In genomic region chr2:101740555-101740964, GRCh38 we compare ENCODE assay signal across 12 cellular contexts.
DNase-seq lines count a peak whose midpoint lies in the region; FAIRE-seq and TF ChIP-seq lines count a peak whose summit lies in the region.
"Had no signal": no experiment of that assay in that cellular context is flagged by ENCODE, and none has a peak within 500 bp of the region (broad histone marks: within the 10 kb centered on the region; RNA-seq: fewer than 3 reads in every experiment).

No MANE protein-coding gene starts in this region.

- H4K20me1 ChIP-seq in OCI-LY1 (ENCODE audit: insufficient read depth, low read length), result no peaks in the 10 kb centered on the region

- TF ChIP-seq CTCF in OCI-LY1 (IDR thresholded peaks at IDR 0.05; ENCODE audit: low read length), result no peak

- H3F3A ChIP-seq in OCI-LY1 (ENCODE audit: insufficient read depth, low read length), result no peaks in the 10 kb centered on the region

- FAIRE-seq in HTR-8/SVneo (lab: Jason Lieb, UNC), result no peak
- FAIRE-seq: frontal cortex had no signal

- no peak overlapping the region for H3K4me3 ChIP-seq in OCI-LY1 (ENCODE audit: low read depth, low read length, poor library complexity, severe bottlenecking)
- H3K4me3 ChIP-seq: suprapubic skin had no signal

- H3K9ac ChIP-seq in OCI-LY1 (ENCODE audit: low read length), result no peak overlapping the region

- H2AFZ ChIP-seq in OCI-LY1 (ENCODE audit: low read length), result no peak overlapping the region

- DNase-seq in SIG-M5 treated with dmso at 0.1 percent for 504 hours (lab: John Stamatoyannopoulos, UW; ENCODE audit: unreplicated experiment), result peak; percentile 56
- no peak for DNase-seq in SIG-M5 (lab: John Stamatoyannopoulos, UW)
- DNase-seq in epithelial cell of prostate (ENCODE audit: low read depth, low spot score), result no peak
- no peak for DNase-seq in substantia nigra (lab: John Stamatoyannopoulos, UW)
- DNase-seq in putamen (ENCODE audit: low spot score), result no peak
- DNase-seq in nucleus accumbens (lab: John Stamatoyannopoulos, UW), result no peak
- no peak for DNase-seq in HTR-8/SVneo (ENCODE audit: insufficient read length, low spot score)
- DNase-seq: activated CD8-positive, alpha-beta T cell treated with anti-CD3 and anti-CD28 coated beads, Interleukin-2, amount 10 ng/mL, durations not matched to agents 7 days and 5 days; kidney glomerular epithelial cell had no signal

- peaks cover 79% of the 10 kb centered on the region for H3K79me2 ChIP-seq in OCI-LY1 (ENCODE audit: insufficient read depth, low read length)

- H3K9me3 ChIP-seq in OCI-LY1 (ENCODE audit: low read length), result no peaks in the 10 kb centered on the region
- H3K9me3 ChIP-seq: suprapubic skin had no signal

- no peaks in the 10 kb centered on the region for H3K27me3 ChIP-seq in OCI-LY1 (ENCODE audit: insufficient read depth, low read length)
- H3K27me3 ChIP-seq: suprapubic skin had no signal

- H3K36me3 ChIP-seq in OCI-LY1 (ENCODE audit: insufficient read depth, low read length), result no peaks in the 10 kb centered on the region
- H3K36me3 ChIP-seq: suprapubic skin had no signal

- H3K4me1 ChIP-seq in OCI-LY1 (ENCODE audit: insufficient read depth, low read length, severe bottlenecking), result peaks cover 84% of the 10 kb centered on the region

- H3K9me2 ChIP-seq in OCI-LY1 (ENCODE audit: low read depth, low read length), result no peaks in the 10 kb centered on the region

- no peak overlapping the region for H3K4me2 ChIP-seq in OCI-LY1 (ENCODE audit: low read length)

- H3K27ac ChIP-seq in OCI-LY1 (ENCODE audit: low read depth, low read length, poor library complexity, severe bottlenecking) (peak overlapping the region; percentile 42), epithelial cell of prostate (peak overlapping the region; percentile 90), substantia nigra (ENCODE audit: low read depth, low read length, poor library complexity, severe bottlenecking) (peak overlapping the region; percentile 2)
- H3K27ac ChIP-seq: suprapubic skin had no signal

Comparison
In these comparisons a context has a peak if more than half of its experiments do, and no peak if none do; other contexts are left out.
1. H3K27ac ChIP-seq: peak in every context shown above with its lines; median percentile 90 in epithelial cell of prostate; 42 in OCI-LY1; 2 in substantia nigra.